Comparison of ENCODE assay signal across 8 cellular contexts in genomic region chr2:54572636-54573531, GRCh38.
A peak's percentile ranks its signal among the peaks of the same experiment; 100 is the strongest.
DNase-seq lines count a peak whose midpoint lies in the region; ATAC-seq and TF ChIP-seq lines count a peak whose summit lies in the region.

No MANE protein-coding gene starts in this region.

- H3K27ac ChIP-seq in left ventricle myocardium inferior (replicated peaks) (peak overlapping the region; percentile 75), temporal lobe (ENCODE audit: low read depth, low read length) (peak overlapping the region; percentile 70)

- ATAC-seq in Right ventricle myocardium inferior (no peak), GM19397 (IDR thresholded peaks at IDR 0.05; ENCODE audit: unreplicated experiment) (no peak), HG02870 (IDR thresholded peaks at IDR 0.05; ENCODE audit: unreplicated experiment) (no peak), HG02884 (IDR thresholded peaks at IDR 0.05; ENCODE audit: unreplicated experiment) (no peak)

- no peaks in the 10 kb centered on the region for H3K27me3 Mint-ChIP-seq in activated naive CD4-positive, alpha-beta T cell treated with anti-CD3 and anti-CD28 coated beads, Interleukin-2, amount 50 U/mL, for 24 hours

- H3K9me3 Mint-ChIP-seq in activated naive CD4-positive, alpha-beta T cell treated with anti-CD3 and anti-CD28 coated beads, Interleukin-2, amount 50 U/mL, for 24 hours: no peaks in the 10 kb centered on the region

- no peaks in the 10 kb centered on the region for H3K36me3 ChIP-seq in left ventricle myocardium inferior

- H3K4me3 Mint-ChIP-seq in activated naive CD4-positive, alpha-beta T cell treated with anti-CD3 and anti-CD28 coated beads, Interleukin-2, amount 50 U/mL, for 24 hours: peak overlapping the region; percentile 83

- H3K36me3 Mint-ChIP-seq in activated naive CD4-positive, alpha-beta T cell treated with anti-CD3 and anti-CD28 coated beads, Interleukin-2, amount 50 U/mL, for 24 hours: peaks cover 3% of the 10 kb centered on the region

- peaks cover 100% of the 10 kb centered on the region for H3K4me1 ChIP-seq in left ventricle myocardium inferior

- no peak for TF ChIP-seq CTCF in left ventricle myocardium inferior (IDR thresholded peaks at IDR 0.05; ENCODE audit: borderline replicate concordance)

- no peak for DNase-seq in left ventricle myocardium inferior
- DNase-seq in Right ventricle myocardium inferior (ENCODE audit: missing footprints): no peak
- peak; percentile 39 for DNase-seq in left kidney (ENCODE audit: low read depth, low spot score)

- H3K4me1 Mint-ChIP-seq in activated naive CD4-positive, alpha-beta T cell treated with anti-CD3 and anti-CD28 coated beads, Interleukin-2, amount 50 U/mL, for 24 hours: peaks cover 98% of the 10 kb centered on the region

- peak overlapping the region; percentile 3 for H3K4me3 ChIP-seq in left ventricle myocardium inferior

- peak overlapping the region; percentile 95 for H3K27ac Mint-ChIP-seq in activated naive CD4-positive, alpha-beta T cell treated with anti-CD3 and anti-CD28 coated beads, Interleukin-2, amount 50 U/mL, for 24 hours

- H3K27me3 ChIP-seq in left ventricle myocardium inferior (ENCODE audit: low read depth): no peaks in the 10 kb centered on the region

- H3K9me3 ChIP-seq in left ventricle myocardium inferior (replicated peaks): no peaks in the 10 kb centered on the region

- intact Hi-C loops in left ventricle myocardium inferior (cut with micrococcal nuclease) (no loop called here), Right ventricle myocardium inferior (cut with DNase I) (loop anchor here (5.0 kb wide), 2 partner anchors 76 to 136 kb away; no protein-coding TSS in a partner anchor)
